In the genomic region with DNA sequence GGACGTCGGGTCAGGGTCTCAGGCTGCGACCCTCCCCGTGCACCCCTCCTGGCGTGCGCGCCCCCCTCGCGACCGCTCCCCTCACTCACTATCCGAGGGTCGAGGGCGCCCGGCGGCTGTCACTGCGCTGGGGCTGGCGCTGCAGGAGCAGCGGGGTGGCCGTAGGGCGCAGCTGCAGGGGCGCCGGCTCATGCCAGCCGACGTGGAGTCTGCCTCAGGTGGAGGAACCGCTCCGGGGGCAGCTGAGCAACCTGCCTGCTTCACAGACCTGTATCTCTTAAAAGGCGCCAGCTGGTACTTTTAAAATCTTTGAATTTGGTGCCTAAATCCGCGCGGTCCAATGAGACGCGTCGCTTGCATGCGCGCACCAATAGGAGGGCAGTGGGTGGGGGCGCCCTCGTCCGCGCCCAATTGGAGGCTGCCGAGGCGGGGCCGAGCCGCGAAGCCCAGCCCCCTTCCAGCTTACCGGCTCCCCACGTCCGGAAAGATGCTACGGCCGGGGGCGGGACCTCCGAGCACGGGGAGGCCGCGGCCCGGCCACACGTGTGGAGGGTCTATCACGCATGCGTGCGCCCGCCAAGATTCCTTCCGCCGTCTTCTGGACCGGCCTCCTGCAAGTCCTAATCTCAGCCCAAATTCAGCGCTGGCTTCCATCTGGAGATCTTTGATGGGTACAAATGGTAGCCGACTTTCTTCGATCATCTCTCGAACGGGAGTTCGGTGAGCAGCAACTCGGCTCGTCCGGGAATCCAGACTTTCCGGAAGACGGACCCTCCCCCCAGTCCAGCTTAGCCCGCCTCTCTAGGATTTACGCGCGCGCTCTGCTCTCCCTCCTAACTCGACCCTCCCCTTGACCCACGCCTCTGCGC, we compare ENCODE assay signal across 8 cellular contexts.
DNase-seq lines count a peak whose midpoint lies in the region; ATAC-seq and TF ChIP-seq lines count a peak whose summit lies in the region.

TSS of gene FBXO5 (minus strand) at position 274 of the 869 bp plus-strand sequence. CDS start at position 192, 82 bp downstream.

- H3K4me3 Mint-ChIP-seq in central memory CD8-positive, alpha-beta T cell, result peak within 1 kb of the TSS; percentile 91

- peaks cover 24% of the 10 kb centered on the region for H3K36me3 Mint-ChIP-seq in central memory CD8-positive, alpha-beta T cell (ENCODE audit: insufficient read depth)

- DNase-seq in AG09309 (ENCODE audit: low read depth) (peak; percentile 86), NCI-H446 (lab: John Stamatoyannopoulos, UW) (peak; percentile 89 to 96), iris pigment epithelial cell (ENCODE audit: low read depth) (peak; percentile 99)
- peak; percentile 93 for DNase-seq in activated CD4-positive, CD25-positive, alpha-beta regulatory T cell treated with anti-CD3 and anti-CD28 coated beads, Interleukin-2, amount 50 U/mL, for 16 hours (ENCODE audit: low read depth, low spot score)
- peak; percentile 95 to 96 for DNase-seq in central memory CD8-positive, alpha-beta T cell (ENCODE audit: low spot score in 2 of 2)
- DNase-seq in stimulated activated CD4-positive, alpha-beta T cell treated with anti-CD3 and anti-CD28 coated beads, Interleukin-12 subunit alpha, Interleukin-12 subunit beta, amount 100 ng/mL, for 24 hours (ENCODE audit: low read depth in 2 of 2), result peak; percentile 93 to 94

- H3K4me1 Mint-ChIP-seq in central memory CD8-positive, alpha-beta T cell, result peaks cover 39% of the 10 kb centered on the region

- H3K27me3 Mint-ChIP-seq in central memory CD8-positive, alpha-beta T cell, result no peaks in the 10 kb centered on the region

- H3K9me3 Mint-ChIP-seq in central memory CD8-positive, alpha-beta T cell, result no peaks in the 10 kb centered on the region

- peak within 1 kb of the TSS; percentile 97 for H3K27ac Mint-ChIP-seq in central memory CD8-positive, alpha-beta T cell (ENCODE audit: low read depth)

- ATAC-seq in GM19025 (IDR thresholded peaks at IDR 0.05; ENCODE audit: low read depth, unreplicated experiment), result peak; percentile 79
- peak; percentile 85 for ATAC-seq in HG03342 (IDR thresholded peaks at IDR 0.05; ENCODE audit: unreplicated experiment)
- peak; percentile 90 for ATAC-seq in central memory CD8-positive, alpha-beta T cell (replicated peaks; ENCODE audit: extremely low read depth, poor library complexity, severe bottlenecking)

- peak within 1 kb of the TSS; percentile 75 for H3K4me3 ChIP-seq in AG09309 (ENCODE audit: control insufficient read depth, low read depth, low read length)

- no peak for TF ChIP-seq CTCF in AG09309 (IDR thresholded peaks at IDR 0.05; ENCODE audit: control insufficient read depth, insufficient read depth, low read depth, low read length, missing control alignments)

Comparison
In these comparisons a context has a peak if more than half of its experiments do, and no peak if none do; other contexts are left out.
1. Peak in every context shown above with its lines: DNase-seq, ATAC-seq and H3K4me3 ChIP-seq.